1 cellular context compared by ENCODE assay signal in the genomic region with DNA sequence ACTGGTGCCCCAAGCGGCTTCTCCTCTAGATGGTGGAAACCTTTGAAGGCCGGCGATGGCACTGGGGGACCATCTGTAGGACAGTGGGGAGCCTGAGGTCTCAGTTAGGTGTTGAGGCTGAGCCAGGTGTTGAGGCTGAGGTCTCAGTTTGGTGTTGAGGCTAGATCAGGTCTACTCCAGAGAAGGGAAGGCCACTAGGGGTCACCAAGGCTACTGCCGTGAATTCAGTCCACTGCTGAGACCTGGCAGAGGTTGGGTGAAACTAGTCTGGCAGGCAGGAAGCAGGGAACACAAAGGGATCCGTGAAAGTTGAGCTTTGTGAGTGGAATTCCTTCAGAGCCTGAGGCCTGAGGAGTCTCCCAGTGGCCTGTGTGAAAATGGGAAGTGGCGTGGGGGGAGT.
TF ChIP-seq lines count a peak whose summit lies in the region.

No MANE protein-coding gene starts in this region.

TF ChIP-seq in HepG2, 621 proteins besides CTCF, POLR2A, EP300 and RAD21 (continued from another document):
- TF ChIP-seq, protein P1, sequence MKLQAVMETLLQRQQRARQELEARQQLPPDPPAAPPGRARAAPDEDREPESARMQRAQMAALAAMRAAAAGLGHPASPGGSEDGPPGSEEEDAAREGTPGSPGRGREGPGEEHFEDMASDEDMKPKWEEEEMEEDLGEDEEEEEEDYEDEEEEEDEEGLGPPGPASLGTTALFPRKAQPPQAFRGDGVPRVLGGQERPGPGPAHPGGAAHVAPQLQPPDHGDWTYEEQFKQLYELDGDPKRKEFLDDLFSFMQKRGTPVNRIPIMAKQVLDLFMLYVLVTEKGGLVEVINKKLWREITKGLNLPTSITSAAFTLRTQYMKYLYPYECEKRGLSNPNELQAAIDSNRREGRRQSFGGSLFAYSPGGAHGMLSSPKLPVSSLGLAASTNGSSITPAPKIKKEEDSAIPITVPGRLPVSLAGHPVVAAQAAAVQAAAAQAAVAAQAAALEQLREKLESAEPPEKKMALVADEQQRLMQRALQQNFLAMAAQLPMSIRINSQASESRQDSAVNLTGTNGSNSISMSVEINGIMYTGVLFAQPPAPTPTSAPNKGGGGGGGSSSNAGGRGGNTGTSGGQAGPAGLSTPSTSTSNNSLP (IDR thresholded peaks at IDR 0.05; ENCODE audit: low read depth, low read length): no peak
- TF ChIP-seq POGZ (CRISPR knock-in tag; IDR thresholded peaks at IDR 0.05) (no peak), XRCC5 (optimal IDR thresholded peaks at IDR 0.05; ENCODE audit: low read length) (no peak), ZNF660 (CRISPR knock-in tag; IDR thresholded peaks at IDR 0.05; ENCODE audit: borderline replicate concordance, low read depth) (no peak), PHF5A (CRISPR knock-in tag; IDR thresholded peaks at IDR 0.05; ENCODE audit: low read depth, unreplicated experiment) (no peak), REL (CRISPR knock-in tag; conservative IDR thresholded peaks at IDR 0.05) (no peak), RBM22 (optimal IDR thresholded peaks at IDR 0.05; ENCODE audit: low read length) (no peak), SMC3 (IDR thresholded peaks at IDR 0.05; ENCODE audit: low read length) (peak; percentile 71), GPN1 (CRISPR knock-in tag; IDR thresholded peaks at IDR 0.05; ENCODE audit: borderline replicate concordance) (no peak), STAG1 (CRISPR knock-in tag; IDR thresholded peaks at IDR 0.05) (peak; percentile 81)
- TF ChIP-seq, protein P2, sequence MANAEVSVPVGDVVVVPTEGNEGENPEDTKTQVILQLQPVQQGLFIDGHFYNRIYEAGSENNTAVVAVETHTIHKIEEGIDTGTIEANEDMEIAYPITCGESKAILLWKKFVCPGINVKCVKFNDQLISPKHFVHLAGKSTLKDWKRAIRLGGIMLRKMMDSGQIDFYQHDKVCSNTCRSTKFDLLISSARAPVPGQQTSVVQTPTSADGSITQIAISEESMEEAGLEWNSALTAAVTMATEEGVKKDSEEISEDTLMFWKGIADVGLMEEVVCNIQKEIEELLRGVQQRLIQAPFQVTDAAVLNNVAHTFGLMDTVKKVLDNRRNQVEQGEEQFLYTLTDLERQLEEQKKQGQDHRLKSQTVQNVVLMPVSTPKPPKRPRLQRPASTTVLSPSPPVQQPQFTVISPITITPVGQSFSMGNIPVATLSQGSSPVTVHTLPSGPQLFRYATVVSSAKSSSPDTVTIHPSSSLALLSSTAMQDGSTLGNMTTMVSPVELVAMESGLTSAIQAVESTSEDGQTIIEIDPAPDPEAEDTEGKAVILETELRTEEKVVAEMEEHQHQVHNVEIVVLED (CRISPR knock-in tag; IDR thresholded peaks at IDR 0.05; ENCODE audit: borderline replicate concordance): no peak
- TF ChIP-seq, protein P3, sequence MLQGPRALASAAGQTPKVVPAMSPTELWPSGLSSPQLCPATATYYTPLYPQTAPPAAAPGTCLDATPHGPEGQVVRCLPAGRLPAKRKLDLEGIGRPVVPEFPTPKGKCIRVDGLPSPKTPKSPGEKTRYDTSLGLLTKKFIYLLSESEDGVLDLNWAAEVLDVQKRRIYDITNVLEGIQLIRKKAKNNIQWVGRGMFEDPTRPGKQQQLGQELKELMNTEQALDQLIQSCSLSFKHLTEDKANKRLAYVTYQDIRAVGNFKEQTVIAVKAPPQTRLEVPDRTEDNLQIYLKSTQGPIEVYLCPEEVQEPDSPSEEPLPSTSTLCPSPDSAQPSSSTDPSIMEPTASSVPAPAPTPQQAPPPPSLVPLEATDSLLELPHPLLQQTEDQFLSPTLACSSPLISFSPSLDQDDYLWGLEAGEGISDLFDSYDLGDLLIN (CRISPR knock-in tag; IDR thresholded peaks at IDR 0.05; ENCODE audit: borderline replicate concordance): no peak
